Comparison of ENCODE assay signal across 16 cellular contexts in genomic region chr14:68172216-68172615, GRCh38.
DNase-seq lines count a peak whose midpoint lies in the region; ATAC-seq, FAIRE-seq and TF ChIP-seq lines count a peak whose summit lies in the region.
"Had no signal": no experiment of that assay in that cellular context is flagged by ENCODE, and none has a peak within 500 bp of the region (broad histone marks: within the 10 kb centered on the region; RNA-seq: fewer than 3 reads in every experiment).

No MANE protein-coding gene starts in this region.

- no peak overlapping the region for H3K27ac Mint-ChIP-seq in activated CD4-positive, alpha-beta T cell treated with anti-CD3 and anti-CD28 coated beads for 36 hours
- H3K27ac Mint-ChIP-seq: endodermal cell, HFFc6 had no signal

- peak; percentile 40 for FAIRE-seq in urothelium cell line (lab: Jason Lieb, UNC)

- POLR2A ChIA-PET in activated CD4-positive, alpha-beta T cell treated with anti-CD3 and anti-CD28 coated beads for 36 hours (lab: Charles Lee) = no interaction called here

- no peaks in the 10 kb centered on the region for H3K36me3 ChIP-seq in Peyer's patch
- H3K36me3 ChIP-seq in muscle layer of colon (ENCODE audit: insufficient read depth, low read length) = no peaks in the 10 kb centered on the region
- H3K36me3 ChIP-seq: BLaER1 treated with 17β-estradiol and CSF1 and Interleukin-3, amounts not matched to agents 10 nM and 100 nM had no signal

- H3K4me3 ChIP-seq in Peyer's patch = no peak overlapping the region
- H3K4me3 ChIP-seq in fibroblast of villous mesenchyme (ENCODE audit: low read depth, low read length) = no peak overlapping the region
- no peak overlapping the region for H3K4me3 ChIP-seq in muscle layer of colon (ENCODE audit: low read depth in 1 of 2, low read length in 2 of 2)
- H3K4me3 ChIP-seq: BLaER1 treated with 17β-estradiol and CSF1 and Interleukin-3, amounts not matched to agents 10 nM and 100 nM had no signal

- no peaks in the 10 kb centered on the region for H3K27me3 ChIP-seq in Peyer's patch
- no peaks in the 10 kb centered on the region for H3K27me3 ChIP-seq in muscle layer of colon (ENCODE audit: control insufficient read depth in 1 of 2, insufficient read depth in 2 of 2, low read length in 2 of 2)
- H3K27me3 ChIP-seq: BLaER1 treated with 17β-estradiol and CSF1 and Interleukin-3, amounts not matched to agents 10 nM and 100 nM had no signal

- intact Hi-C loops in activated CD4-positive, alpha-beta T cell treated with anti-CD3 and anti-CD28 coated beads for 36 hours (cut with DNase I, micrococcal nuclease) = no loop called here

- H3K36me3 Mint-ChIP-seq in activated CD4-positive, alpha-beta T cell treated with anti-CD3 and anti-CD28 coated beads for 36 hours (ENCODE audit: low read depth) = peaks cover 4% of the 10 kb centered on the region

- no peak for TF ChIP-seq POLR2A in Peyer's patch (IDR thresholded peaks at IDR 0.05)

- no peaks in the 10 kb centered on the region for H3K9me3 ChIP-seq in Peyer's patch
- H3K9me3 ChIP-seq in muscle layer of colon (ENCODE audit: low read length) = no peaks in the 10 kb centered on the region
- H3K9me3 ChIP-seq: BLaER1 treated with 17β-estradiol and CSF1 and Interleukin-3, amounts not matched to agents 10 nM and 100 nM had no signal

- DNase-seq in Peyer's patch (no peak), fibroblast of villous mesenchyme (ENCODE audit: low read depth) (peak; percentile 19), urothelium cell line (ENCODE audit: low spot score) (no peak), GM19240 (ENCODE audit: insufficient read length, low spot score) (no peak), DMS153 (lab: John Stamatoyannopoulos, UW) (no peak)
- no peak for DNase-seq in activated CD4-positive, alpha-beta T cell treated with anti-CD3 and anti-CD28 coated beads for 36 hours
- DNase-seq: central memory CD4-positive, alpha-beta T cell; endodermal cell; foreskin melanocyte; HFFc6; KBM-7; NCI-H1048; NCI-H2081 treated with DMSO at 0.1 percent for 48 hours had no signal

- CTCF ChIA-PET in activated CD4-positive, alpha-beta T cell treated with anti-CD3 and anti-CD28 coated beads for 36 hours (lab: Charles Lee) = interaction anchor here (0.6 kb wide), 1 partner anchor 100 kb away, joined by 3 read pairs; no protein-coding TSS in a partner anchor

- no peak overlapping the region for H3K9ac ChIP-seq in muscle layer of colon (ENCODE audit: low read length)
- H3K9ac ChIP-seq: BLaER1 treated with 17β-estradiol and CSF1 and Interleukin-3, amounts not matched to agents 10 nM and 100 nM had no signal

- no peak for TF ChIP-seq CTCF in Peyer's patch (IDR thresholded peaks at IDR 0.05)
- no peak for TF ChIP-seq CTCF in fibroblast of villous mesenchyme (IDR thresholded peaks at IDR 0.05; ENCODE audit: insufficient read depth, low read depth, low read length)

- ATAC-seq in activated CD4-positive, alpha-beta T cell treated with anti-CD3 and anti-CD28 coated beads for 36 hours = no peak
- ATAC-seq: sciatic nerve had no signal

- H3K27ac ChIP-seq in Peyer's patch = peak overlapping the region in 3 of 4 donors; percentile 34 to 73 (median 45)
- peak overlapping the region; percentile 65 for H3K27ac ChIP-seq in muscle layer of colon (ENCODE audit: low read depth, low read length)
- H3K27ac ChIP-seq: BLaER1 treated with 17β-estradiol and CSF1 and Interleukin-3, amounts not matched to agents 10 nM and 100 nM had no signal

- H3K4me3 Mint-ChIP-seq in activated CD4-positive, alpha-beta T cell treated with anti-CD3 and anti-CD28 coated beads for 36 hours = no peak overlapping the region
- H3K4me3 Mint-ChIP-seq: endodermal cell, HFFc6 had no signal

- peaks cover 0 to 47% (median 0%) of the 10 kb centered on the region in 4 donors for H3K4me1 ChIP-seq in Peyer's patch
- peaks cover 77% of the 10 kb centered on the region for H3K4me1 ChIP-seq in muscle layer of colon (ENCODE audit: insufficient read depth, low read length)
- H3K4me1 ChIP-seq: BLaER1 treated with 17β-estradiol and CSF1 and Interleukin-3, amounts not matched to agents 10 nM and 100 nM had no signal

- no peaks in the 10 kb centered on the region for H3K4me1 Mint-ChIP-seq in activated CD4-positive, alpha-beta T cell treated with anti-CD3 and anti-CD28 coated beads for 36 hours

- H3K27me3 Mint-ChIP-seq in activated CD4-positive, alpha-beta T cell treated with anti-CD3 and anti-CD28 coated beads for 36 hours = no peaks in the 10 kb centered on the region

- H3K9me3 Mint-ChIP-seq in activated CD4-positive, alpha-beta T cell treated with anti-CD3 and anti-CD28 coated beads for 36 hours (ENCODE audit: low read depth) = no peaks in the 10 kb centered on the region
- H3K9me3 Mint-ChIP-seq: HFFc6 had no signal
